1 cellular context compared by ENCODE assay signal in the genomic region with DNA sequence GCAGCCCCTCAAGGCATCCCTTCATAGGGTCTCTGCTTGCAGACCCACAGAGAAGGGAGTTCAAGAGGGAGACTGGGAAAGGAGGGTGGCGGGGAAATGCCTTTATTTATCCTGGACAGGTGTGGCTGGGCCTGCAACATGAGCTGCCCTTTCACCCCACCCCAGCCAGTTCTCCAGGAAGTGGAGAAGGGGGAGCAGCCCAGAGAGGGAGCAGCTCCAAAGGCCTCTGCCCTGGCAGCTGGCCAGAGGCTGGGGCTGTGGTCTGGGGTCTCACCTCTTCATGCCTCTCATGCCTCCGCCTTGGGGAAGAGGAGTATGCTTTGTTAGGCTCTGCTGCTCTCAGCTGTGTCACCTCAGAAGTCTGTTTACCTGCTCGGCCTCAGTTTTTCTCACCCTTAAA.
TF ChIP-seq lines count a peak whose summit lies in the region.

No MANE protein-coding gene starts in this region.

TF ChIP-seq in H1, 55 proteins besides CTCF, POLR2A, EP300 and RAD21:
- no peak for TF ChIP-seq TEAD4 (IDR thresholded peaks at IDR 0.05; ENCODE audit: low read depth, low read length)
- no peak for TF ChIP-seq CEBPB (IDR thresholded peaks at IDR 0.05; ENCODE audit: low read depth, low read length)
- no peak for TF ChIP-seq TAF1 (IDR thresholded peaks at IDR 0.05; ENCODE audit: low read depth, low read length)
- TF ChIP-seq SP4 (IDR thresholded peaks at IDR 0.05; ENCODE audit: low read length) = no peak
- TF ChIP-seq JUND (IDR thresholded peaks at IDR 0.05; ENCODE audit: low read length) = no peak
- TF ChIP-seq RNF2 (IDR thresholded peaks at IDR 0.05; ENCODE audit: borderline replicate concordance, low read depth, low read length, missing control alignments, poor library complexity, severe bottlenecking) = no peak
- TF ChIP-seq BRCA1 (IDR thresholded peaks at IDR 0.05; ENCODE audit: low read depth, low read length) = no peak
- no peak for TF ChIP-seq SUZ12 (IDR thresholded peaks at IDR 0.05; ENCODE audit: low read length)
- no peak for TF ChIP-seq CBX5 (IDR thresholded peaks at IDR 0.05; ENCODE audit: low read depth, low read length)
- no peak for TF ChIP-seq SAP30 (IDR thresholded peaks at IDR 0.05; ENCODE audit: insufficient read depth, insufficient replicate concordance, low read length)
